Comparison of ENCODE assay signal across 31 cellular contexts in genomic region chr10:21212912-21213311, GRCh38.
"Had no signal": no experiment of that assay in that cellular context is flagged by ENCODE, and none has a peak within 500 bp of the region (broad histone marks: within the 10 kb centered on the region; RNA-seq: fewer than 3 reads in every experiment).

No MANE protein-coding gene starts in this region.

- H3K27ac ChIP-seq: body of pancreas, breast epithelium, Peyer's patch, WERI-Rb-1 had no signal

- H3K27me3 ChIP-seq: body of pancreas, breast epithelium, MG63, Peyer's patch had no signal

- H3K27ac Mint-ChIP-seq: activated CD4-positive, alpha-beta memory T cell treated with anti-CD3 and anti-CD28 coated beads, Interleukin-2, amount 10 ng/mL, durations not matched to agents 7 days and 5 days; activated naive CD4-positive, alpha-beta T cell treated with anti-CD3 and anti-CD28 coated beads, Interleukin-2, amount 50 U/mL, for 24 hours; activated naive CD8-positive, alpha-beta T cell treated with anti-CD3 and anti-CD28 coated beads, Interleukin-2, amount 10 ng/mL, durations not matched to agents 7 days and 5 days; activated T-cell treated with anti-CD3 and anti-CD28 coated beads, Interleukin-2, amount 50 U/mL, for 24 hours; activated T-helper 2 cell treated with anti-CD3 and anti-CD28 coated beads, Interferon-gamma antibody, Interleukin-2, Interleukin-4, amounts not matched to agents 10 μg/mL and 5 μg/mL and 100 μg/mL, durations not matched to agents 14 hours and 24 hours and 36 hours had no signal

- H3K4me3 Mint-ChIP-seq: activated CD4-positive, alpha-beta memory T cell treated with anti-CD3 and anti-CD28 coated beads, Interleukin-2, amount 10 ng/mL, durations not matched to agents 7 days and 5 days; activated naive CD4-positive, alpha-beta T cell treated with anti-CD3 and anti-CD28 coated beads, Interleukin-2, amount 50 U/mL, for 24 hours; activated naive CD8-positive, alpha-beta T cell treated with anti-CD3 and anti-CD28 coated beads, Interleukin-2, amount 10 ng/mL, durations not matched to agents 7 days and 5 days; activated T-cell treated with anti-CD3 and anti-CD28 coated beads, Interleukin-2, amount 50 U/mL, for 24 hours had no signal

- H3K36me3 ChIP-seq: breast epithelium, MG63, Peyer's patch, WERI-Rb-1 had no signal

- DNase-seq: activated CD4-positive, alpha-beta memory T cell treated with anti-CD3 and anti-CD28 coated beads, Interleukin-2, amount 10 ng/mL, durations not matched to agents 7 days and 5 days; activated CD4-positive, alpha-beta T cell treated with anti-CD3 and anti-CD28 coated beads for 1 hour; activated CD4-positive, alpha-beta T cell treated with anti-CD3 and anti-CD28 coated beads for 48 hours; activated CD4-positive, CD25-positive, alpha-beta regulatory T cell; activated gamma-delta T cell; activated naive CD4-positive, alpha-beta T cell treated with Interleukin-2 at 50 U/mL for 16 hours; activated naive CD8-positive, alpha-beta T cell treated with anti-CD3 and anti-CD28 coated beads, Interleukin-2, amount 10 ng/mL, durations not matched to agents 7 days and 5 days; activated T-cell treated with anti-CD3 and anti-CD28 coated beads, Interleukin-2, amount 50 U/mL, for 24 hours; KG1; MG63; NCI-H1048; NCI-H1105 treated with DMSO at 0.1 percent for 48 hours; NCI-H1436; NCI-H1694; NCI-H1930; NCI-H2081 treated with DMSO at 0.1 percent for 48 hours; NCI-H345; NCI-H510A; NCI-H526; NCI-H748 treated with DMSO at 0.1 percent for 48 hours; NK-92 treated with Interleukin-12 subunit alpha and Interleukin-12 subunit beta, amount 100 ng/mL, for 24 hours; PC-3; Peyer's patch; RPMI8226; SIG-M5; T1000; WERI-Rb-1 had no signal

- H3K4me1 ChIP-seq: body of pancreas, breast epithelium, Peyer's patch had no signal

- H3K9me3 ChIP-seq: Peyer's patch had no signal

- H3K36me3 Mint-ChIP-seq: activated naive CD8-positive, alpha-beta T cell treated with anti-CD3 and anti-CD28 coated beads, Interleukin-2, amount 10 ng/mL, durations not matched to agents 7 days and 5 days had no signal

- H3K4me3 ChIP-seq: body of pancreas, breast epithelium, MG63, Peyer's patch had no signal

- ATAC-seq: body of pancreas, PC-3 had no signal

- H3K4me1 Mint-ChIP-seq: activated CD4-positive, alpha-beta memory T cell treated with anti-CD3 and anti-CD28 coated beads, Interleukin-2, amount 10 ng/mL, durations not matched to agents 7 days and 5 days; activated naive CD4-positive, alpha-beta T cell treated with anti-CD3 and anti-CD28 coated beads, Interleukin-2, amount 50 U/mL, for 24 hours; activated naive CD8-positive, alpha-beta T cell treated with anti-CD3 and anti-CD28 coated beads, Interleukin-2, amount 10 ng/mL, durations not matched to agents 7 days and 5 days had no signal
